ENCODE assay signal across 18 cellular contexts in genomic region chr3:14487086-14487485, GRCh38. TPM values are rescaled to one million over a fixed set of nuclear protein-coding genes. Genes with fewer than 3 reads are reported as not detected.
DNase-seq lines count a peak whose midpoint lies in the region; ATAC-seq, FAIRE-seq and TF ChIP-seq lines count a peak whose summit lies in the region.
"Had no signal": no experiment of that assay in that cellular context is flagged by ENCODE, and none has a peak within 500 bp of the region (broad histone marks: within the 10 kb centered on the region; RNA-seq: fewer than 3 reads in every experiment).

No MANE protein-coding gene starts in this region.

- DNase-seq in mammary epithelial cell (no peak), MCF 10A (ENCODE audit: unreplicated experiment) (no peak), MM.1S (no peak), endothelial cell of umbilical vein (ENCODE audit: low read depth, low spot score) (no peak), HAP-1 (ENCODE audit: low spot score in 2 of 2) (no peak), NCI-H2081 (lab: John Stamatoyannopoulos, UW) (no peak), OCI-LY7 (ENCODE audit: low spot score) (no peak)
- no peak for DNase-seq in stimulated activated effector memory CD8-positive, alpha-beta T cell treated with anti-CD3 and anti-CD28 coated beads, Interleukin-12 subunit alpha, Interleukin-12 subunit beta, amount 100 ng/mL, for 72 hours (ENCODE audit: low spot score in 2 of 2)
- DNase-seq: AML-193, DMS53, H9, MG63, NCI-H1105, NCI-H1694, NCI-H2107, NCI-H2227 treated with DMSO at 0.1 percent for 48 hours, NCI-H526 had no signal

- no peaks in the 10 kb centered on the region for H3K9me3 ChIP-seq in mammary epithelial cell (replicated peaks; ENCODE audit: insufficient read depth, low read length)
- H3K9me3 ChIP-seq in MM.1S (replicated peaks; ENCODE audit: insufficient read depth, low read length): no peaks in the 10 kb centered on the region
- no peaks in the 10 kb centered on the region for H3K9me3 ChIP-seq in endothelial cell of umbilical vein (replicated peaks; ENCODE audit: control insufficient read depth, insufficient read depth, low read length)
- no peaks in the 10 kb centered on the region for H3K9me3 ChIP-seq in HAP-1
- H3K9me3 ChIP-seq in OCI-LY7 (ENCODE audit: low read length): no peaks in the 10 kb centered on the region
- H3K9me3 ChIP-seq: MG63 had no signal

- TSS peak; percentile 8 for BruUV-seq in mammary epithelial cell (replicated peaks; lab: Mats Ljungman, UMichigan)
- BruUV-seq in MCF 10A (replicated peaks; lab: Mats Ljungman, UMichigan): no TSS peak
- BruUV-seq in endothelial cell of umbilical vein (replicated peaks; lab: Mats Ljungman, UMichigan): TSS peak; percentile 9
- no TSS peak for BruUV-seq in OCI-LY7 (replicated peaks; lab: Mats Ljungman, UMichigan)

- H3K36me3 ChIP-seq in mammary epithelial cell (ENCODE audit: insufficient read depth, low read length) (no peaks in the 10 kb centered on the region), MM.1S (replicated peaks; ENCODE audit: insufficient read depth, low read length) (no peaks in the 10 kb centered on the region), endothelial cell of umbilical vein (ENCODE audit: control insufficient read depth in 2 of 2, extremely low read depth in 1 of 2, insufficient read depth in 2 of 2, low read length in 2 of 2) (peaks cover 3 to 5% of the 10 kb centered on the region in 2 experiments), HAP-1 (replicated peaks) (peaks cover 11% of the 10 kb centered on the region), OCI-LY7 (ENCODE audit: insufficient read depth, low read length) (peaks cover 71% of the 10 kb centered on the region)
- H3K36me3 ChIP-seq: MG63 had no signal

- no peak for ATAC-seq in stimulated activated effector memory CD8-positive, alpha-beta T cell treated with anti-CD3 and anti-CD28 coated beads, Interleukin-12 subunit alpha, Interleukin-12 subunit beta, amount 100 ng/mL, for 72 hours

- H3K9me2 ChIP-seq in MM.1S (replicated peaks; ENCODE audit: insufficient read depth, low read length) (no peaks in the 10 kb centered on the region), OCI-LY7 (ENCODE audit: insufficient read depth, low read length) (no peaks in the 10 kb centered on the region)

- H3K27ac ChIP-seq in mammary epithelial cell (ENCODE audit: insufficient read depth, low read depth, low read length) (no peak overlapping the region), MM.1S (ENCODE audit: low read length) (peak overlapping the region; percentile 65), endothelial cell of umbilical vein (ENCODE audit: insufficient read depth, low read depth, low read length) (no peak overlapping the region), OCI-LY7 (ENCODE audit: low read depth, low read length, poor library complexity, severe bottlenecking) (no peak overlapping the region)

- in situ Hi-C loops in mammary epithelial cell (cut with MboI; ENCODE audit: low sequenced_read_pairs in 2 of 2) (no loop called here), HAP-1 (cut with MboI; ENCODE audit: low sequenced_read_pairs) (no loop called here)

- H3F3A ChIP-seq in MM.1S (ENCODE audit: insufficient read depth, low read length): no peaks in the 10 kb centered on the region

- H3K9ac ChIP-seq in mammary epithelial cell (ENCODE audit: insufficient read depth, low read length) (no peak overlapping the region), MM.1S (ENCODE audit: low read length) (peak overlapping the region; percentile 18; the same call in 1 of the 2 replicates), endothelial cell of umbilical vein (replicated peaks; ENCODE audit: extremely low read depth, insufficient read depth, low read length) (no peak overlapping the region)

- no peak for FAIRE-seq in endothelial cell of umbilical vein (lab: Jason Lieb, UNC)

- dilution Hi-C loops in mammary epithelial cell (cut with HindIII; ENCODE audit: low sequenced_read_pairs): no loop called here
- dilution Hi-C loops in endothelial cell of umbilical vein (cut with MboI; ENCODE audit: extremely low pct_ligation_motif_present, low sequenced_read_pairs): no loop called here

- H3K9me1 ChIP-seq in endothelial cell of umbilical vein (replicated peaks; ENCODE audit: control insufficient read depth, extremely low read depth, insufficient read depth, low read length): no peaks in the 10 kb centered on the region

- peaks cover 7% of the 10 kb centered on the region for H3K36me3 Mint-ChIP-seq in MCF 10A (ENCODE audit: insufficient read depth, unreplicated experiment)
- H3K36me3 Mint-ChIP-seq in stimulated activated effector memory CD8-positive, alpha-beta T cell treated with anti-CD3 and anti-CD28 coated beads, Interleukin-12 subunit alpha, Interleukin-12 subunit beta, amount 100 ng/mL, for 72 hours: peaks cover 69% of the 10 kb centered on the region

- no peaks in the 10 kb centered on the region for H3K79me2 ChIP-seq in mammary epithelial cell (ENCODE audit: insufficient read depth, low read length)
- no peaks in the 10 kb centered on the region for H3K79me2 ChIP-seq in MM.1S (ENCODE audit: low read length)
- H3K79me2 ChIP-seq in endothelial cell of umbilical vein (ENCODE audit: control insufficient read depth, insufficient read depth, low read length): no peaks in the 10 kb centered on the region
- no peaks in the 10 kb centered on the region for H3K79me2 ChIP-seq in OCI-LY7 (ENCODE audit: insufficient read depth, low read depth, low read length)

- TF ChIP-seq CTCF in mammary epithelial cell (conservative IDR thresholded peaks at IDR 0.05 in 1 of 2, IDR thresholded peaks at IDR 0.05 in 1 of 2; ENCODE audit: extremely low read depth in 1 of 2, insufficient read depth in 1 of 2, low read depth in 1 of 2, low read length in 2 of 2): no peak
- no peak for TF ChIP-seq CTCF in MCF 10A (IDR thresholded peaks at IDR 0.05; ENCODE audit: unreplicated experiment)
- no peak for TF ChIP-seq CTCF in MM.1S (IDR thresholded peaks at IDR 0.05; ENCODE audit: low read length)
- no peak for TF ChIP-seq CTCF in endothelial cell of umbilical vein (IDR thresholded peaks at IDR 0.05; ENCODE audit: extremely low read depth in 1 of 2, insufficient read depth in 1 of 2, low read depth in 1 of 2, low read length in 2 of 2)
- no peak for TF ChIP-seq CTCF in OCI-LY7 (conservative IDR thresholded peaks at IDR 0.05; ENCODE audit: low read length)

- H3K27me3 Mint-ChIP-seq in MCF 10A (ENCODE audit: insufficient read depth, unreplicated experiment): no peaks in the 10 kb centered on the region

- no peak overlapping the region for H3K4me2 ChIP-seq in mammary epithelial cell (ENCODE audit: insufficient read depth, low read depth, low read length)
- peak overlapping the region; percentile 53; the same call in 1 of the 2 replicates for H3K4me2 ChIP-seq in MM.1S (ENCODE audit: low read depth, low read length)
- H3K4me2 ChIP-seq in endothelial cell of umbilical vein (ENCODE audit: insufficient read depth, low read length): no peak overlapping the region
- H3K4me2 ChIP-seq in OCI-LY7 (ENCODE audit: low read length): no peak overlapping the region

- no peak overlapping the region for H2AFZ ChIP-seq in mammary epithelial cell (ENCODE audit: low read depth, low read length)
- H2AFZ ChIP-seq in MM.1S (ENCODE audit: low read length): no peak overlapping the region
- H2AFZ ChIP-seq in endothelial cell of umbilical vein (ENCODE audit: low read depth, low read length): no peak overlapping the region
- no peak overlapping the region for H2AFZ ChIP-seq in OCI-LY7 (ENCODE audit: low read length)

- intact Hi-C loops in mammary epithelial cell (cut with micrococcal nuclease) (no loop called here), MCF 10A (cut with micrococcal nuclease) (no loop called here), endothelial cell of umbilical vein (cut with micrococcal nuclease) (no loop called here), OCI-LY7 (cut with micrococcal nuclease; ENCODE audit: unreplicated experiment) (no loop called here)

- H3K4me3 Mint-ChIP-seq in MCF 10A (ENCODE audit: unreplicated experiment): no peak overlapping the region
- no peak overlapping the region for H3K4me3 Mint-ChIP-seq in stimulated activated effector memory CD8-positive, alpha-beta T cell treated with anti-CD3 and anti-CD28 coated beads, Interleukin-12 subunit alpha, Interleukin-12 subunit beta, amount 100 ng/mL, for 72 hours
- H3K4me3 Mint-ChIP-seq: CD14-positive monocyte, H9 had no signal

- H3K4me1 ChIP-seq in mammary epithelial cell (ENCODE audit: insufficient read depth, low read length) (peaks cover 29% of the 10 kb centered on the region), MM.1S (ENCODE audit: low read length) (peaks cover 16% of the 10 kb centered on the region), endothelial cell of umbilical vein (ENCODE audit: control insufficient read depth, extremely low read depth, insufficient read depth, low read length) (peaks cover 8% of the 10 kb centered on the region), HAP-1 (peaks cover 2% of the 10 kb centered on the region), OCI-LY7 (ENCODE audit: insufficient read depth, low read length, poor library complexity, severe bottlenecking) (no peaks in the 10 kb centered on the region)

- no peaks in the 10 kb centered on the region for H4K20me1 ChIP-seq in mammary epithelial cell (ENCODE audit: insufficient read depth, low read length)
- H4K20me1 ChIP-seq in MM.1S (ENCODE audit: insufficient read depth, low read length): no peaks in the 10 kb centered on the region
- no peaks in the 10 kb centered on the region for H4K20me1 ChIP-seq in endothelial cell of umbilical vein (replicated peaks; ENCODE audit: control insufficient read depth, extremely low read depth, insufficient read depth, low read length)
- H4K20me1 ChIP-seq in OCI-LY7 (ENCODE audit: insufficient read depth, low read length): no peaks in the 10 kb centered on the region

- H3K27ac Mint-ChIP-seq in MCF 10A (ENCODE audit: low read depth, unreplicated experiment): no peak overlapping the region
- H3K27ac Mint-ChIP-seq in stimulated activated effector memory CD8-positive, alpha-beta T cell treated with anti-CD3 and anti-CD28 coated beads, Interleukin-12 subunit alpha, Interleukin-12 subunit beta, amount 100 ng/mL, for 72 hours: peak overlapping the region; percentile 81
- H3K27ac Mint-ChIP-seq: H9 had no signal

- H3K4me1 Mint-ChIP-seq in MCF 10A (ENCODE audit: insufficient read depth, unreplicated experiment): peaks cover 16% of the 10 kb centered on the region
- peaks cover 19% of the 10 kb centered on the region for H3K4me1 Mint-ChIP-seq in stimulated activated effector memory CD8-positive, alpha-beta T cell treated with anti-CD3 and anti-CD28 coated beads, Interleukin-12 subunit alpha, Interleukin-12 subunit beta, amount 100 ng/mL, for 72 hours
- H3K4me1 Mint-ChIP-seq: CD14-positive monocyte had no signal

- H3K27me3 ChIP-seq in mammary epithelial cell (ENCODE audit: insufficient read depth, low read length): no peaks in the 10 kb centered on the region
- no peaks in the 10 kb centered on the region for H3K27me3 ChIP-seq in MM.1S (replicated peaks; ENCODE audit: insufficient read depth, low read length)
- H3K27me3 ChIP-seq in endothelial cell of umbilical vein (ENCODE audit: control insufficient read depth in 2 of 2, insufficient read depth in 2 of 2, low read length in 2 of 2): no peaks in the 10 kb centered on the region
- no peaks in the 10 kb centered on the region for H3K27me3 ChIP-seq in HAP-1 (ENCODE audit: low read depth)
- H3K27me3 ChIP-seq: MG63 had no signal

- no peaks in the 10 kb centered on the region for H3K9me3 Mint-ChIP-seq in MCF 10A (ENCODE audit: unreplicated experiment)
- no peaks in the 10 kb centered on the region for H3K9me3 Mint-ChIP-seq in stimulated activated effector memory CD8-positive, alpha-beta T cell treated with anti-CD3 and anti-CD28 coated beads, Interleukin-12 subunit alpha, Interleukin-12 subunit beta, amount 100 ng/mL, for 72 hours
- H3K9me3 Mint-ChIP-seq: CD14-positive monocyte, H9 had no signal

- H3K4me3 ChIP-seq in mammary epithelial cell (replicated peaks in 1 of 3; ENCODE audit: insufficient read depth in 1 of 3, low read depth in 2 of 3, low read length in 3 of 3) (no peak overlapping the region), MM.1S (ENCODE audit: low read length) (no peak overlapping the region; the same call in 1 of the 2 replicates), endothelial cell of umbilical vein (replicated peaks in 1 of 3; ENCODE audit: insufficient read depth in 1 of 3, low read depth in 1 of 3, low read length in 3 of 3) (no peak overlapping the region), HAP-1 (no peak overlapping the region), OCI-LY7 (ENCODE audit: low read depth, low read length, poor library complexity, severe bottlenecking) (no peak overlapping the region)
- H3K4me3 ChIP-seq: MG63 had no signal

- CTCF ChIA-PET in mammary epithelial cell (lab: Charles Lee; ENCODE audit: low non-redundant PET) (no interaction called here), MCF 10A (lab: Yijun Ruan, JAX) (interaction anchor here (0.6 kb wide), 1 partner anchor 32 kb away, joined by 3 read pairs; no protein-coding TSS in a partner anchor), endothelial cell of umbilical vein (lab: Charles Lee) (interaction anchor here (1.6 kb wide), 1 partner anchor 22 kb away, joined by 6 read pairs; no protein-coding TSS in a partner anchor), OCI-LY7 (lab: Charles Lee; ENCODE audit: unreplicated experiment) (no interaction called here)

- WGBS in mammary epithelial cell (ENCODE audit: low coverage, missing lambda C conversion rate): 97% methylated on average over 8 of the region's 8 CpGs

- POLR2A ChIA-PET in MCF 10A (lab: Yijun Ruan, JAX): no interaction called here
- POLR2A ChIA-PET in endothelial cell of umbilical vein (lab: Charles Lee): no interaction called here
- POLR2A ChIA-PET in OCI-LY7 (lab: Charles Lee): interaction anchor here (0.7 kb wide), 1 partner anchor 64 kb away, joined by 3 read pairs; no protein-coding TSS in a partner anchor

- no peak for TF ChIP-seq POLR2A in endothelial cell of umbilical vein (IDR thresholded peaks at IDR 0.05; ENCODE audit: low read depth, low read length)

RNA-seq across cellular contexts. Expression of gene GRIP2, which starts 53.1 kb away (rescaled TPM):
- total RNA-seq in mammary epithelial cell (under 1 TPM in 1 of 2 donors, not detected in 1; 0.17 TPM), MCF 10A (2022) (not detected in 2 replicates), endothelial cell of umbilical vein (not detected in 2 replicates), OCI-LY7 (2022) (not detected in 2 replicates)
- polyA plus RNA-seq in mammary epithelial cell (0.01 TPM), endothelial cell of umbilical vein (not detected in 2 replicates)
- polyA minus RNA-seq in mammary epithelial cell (not detected), endothelial cell of umbilical vein (not detected in 2 replicates)
- not detected in 2 replicates for polyA plus RNA-seq in endothelial cell of umbilical vein (2011; cell fraction: cytosol; rRNA removed)
- 0.07 TPM in 1 of 2 replicates, not detected in the other for polyA plus RNA-seq in endothelial cell of umbilical vein (2011; cell fraction: nucleus; rRNA removed)
- 0.04 TPM in 1 of 2 replicates, not detected in the other for polyA plus RNA-seq in endothelial cell of umbilical vein (2012)
- not detected for polyA minus RNA-seq in endothelial cell of umbilical vein (2011; cell fraction: cytosol; rRNA and poly(A)+ RNA removed)
- polyA minus RNA-seq in endothelial cell of umbilical vein (2011; cell fraction: nucleus; rRNA and poly(A)+ RNA removed): not detected in 2 replicates
- total RNA-seq in OCI-LY7 (2014; rRNA removed; shearing (Covaris generic)): not detected in 2 replicates
- polyA plus RNA-seq: CD14-positive monocyte had no signal

Comparison
In these comparisons a context has a peak if more than half of its experiments do, and no peak if none do; other contexts are left out.
1. CTCF ChIA-PET loops: an anchor here in MCF 10A (0.6 kb wide) and endothelial cell of umbilical vein (1.6 kb wide); none called in mammary epithelial cell and OCI-LY7.